ENCODE assay signal across 8 cellular contexts in genomic region chr11:441418-442274, GRCh38. TPM values are rescaled to one million over a fixed set of nuclear protein-coding genes. Genes with fewer than 3 reads are reported as not detected.
A peak's percentile ranks its signal among the peaks of the same experiment; 100 is the strongest.
DNase-seq lines count a peak whose midpoint lies in the region; ATAC-seq and TF ChIP-seq lines count a peak whose summit lies in the region.

Gene ANO9, minus strand, starts transcription at chr11:442011. Its CDS starts 85 bp downstream, at chr11:441926.

- no peak for TF ChIP-seq CTCF in WTC11 (IDR thresholded peaks at IDR 0.05)
- TF ChIP-seq CTCF in spleen (IDR thresholded peaks at IDR 0.05 in 8 of 11, conservative IDR thresholded peaks at IDR 0.05 in 3 of 11), result no peak
- no peak for TF ChIP-seq CTCF in ascending aorta (IDR thresholded peaks at IDR 0.05)

- H3K4me1 Mint-ChIP-seq in WTC11, result peaks cover 7% of the 10 kb centered on the region

- H3K27me3 Mint-ChIP-seq in WTC11 (ENCODE audit: low read depth), result no peaks in the 10 kb centered on the region; the same call in 1 of the 2 replicates

- no peak within 1 kb of the TSS for H2AFZ ChIP-seq in Karpas-422 (ENCODE audit: low read length)

- H3K9me3 Mint-ChIP-seq in WTC11, result peaks cover 5% of the 10 kb centered on the region

- DNase-seq in GM19240 (ENCODE audit: insufficient read length, low spot score) (peak; percentile 86), Karpas-422 (peak; percentile 56), WTC11 (ENCODE audit: low spot score) (peak; percentile 65), spleen (peak; percentile 89), middle frontal gyrus (ENCODE audit: extremely low spot score, low spot score) (no peak), ascending aorta (ENCODE audit: low spot score in 2 of 2) (no peak), NK-92 (lab: John Stamatoyannopoulos, UW; ENCODE audit: unreplicated experiment) (no peak)
- DNase-seq in effector CD8-positive, alpha-beta T cell (lab: John Stamatoyannopoulos, UW), result peak; percentile 51

- peak within 1 kb of the TSS; percentile 38 for H3K4me2 ChIP-seq in Karpas-422 (ENCODE audit: low read depth, low read length, poor library complexity, severe bottlenecking)

- no peak within 1 kb of the TSS for H3K27ac Mint-ChIP-seq in WTC11

- 8 to 37% (median 22%) methylated on average over 14 to 35 of the region's 35 CpGs for WGBS in spleen, 5 donors

- intact Hi-C loops in spleen (cut with DNase I; ENCODE audit: low total_unique reads) (no loop called here), ascending aorta (cut with DNase I) (no loop called here)

- H3K36me3 ChIP-seq in Karpas-422 (ENCODE audit: insufficient read depth, low read length) (no peaks in the 10 kb centered on the region), spleen (no peaks in the 10 kb centered on the region), ascending aorta (no peaks in the 10 kb centered on the region)

- peak within 1 kb of the TSS; percentile 43; the same call in 1 of the 2 replicates for H3K9ac ChIP-seq in Karpas-422 (ENCODE audit: low read length)

- peak within 1 kb of the TSS; percentile 51 for H3K4me3 Mint-ChIP-seq in WTC11

- POLR2A ChIA-PET in WTC11 (lab: Charles Lee), result no interaction called here

- H3K9me3 ChIP-seq in Karpas-422 (ENCODE audit: low read length) (no peaks in the 10 kb centered on the region), spleen (no peaks in the 10 kb centered on the region), ascending aorta (no peaks in the 10 kb centered on the region)

- H3K27me3 ChIP-seq in Karpas-422 (ENCODE audit: low read length) (no peaks in the 10 kb centered on the region), spleen (replicated peaks in 1 of 7) (peaks cover 0 to 35% (median 15%) of the 10 kb centered on the region in 7 donors), ascending aorta (no peaks in the 10 kb centered on the region)

- H3K4me1 ChIP-seq in Karpas-422 (ENCODE audit: low read length), result no peaks in the 10 kb centered on the region
- peaks cover 0 to 40% (median 16%) of the 10 kb centered on the region in 6 donors for H3K4me1 ChIP-seq in spleen
- no peaks in the 10 kb centered on the region for H3K4me1 ChIP-seq in ascending aorta

- no peak within 1 kb of the TSS for H3K27ac ChIP-seq in Karpas-422 (ENCODE audit: low read length)
- peak within 1 kb of the TSS in 5 of 8 donors; percentile 31 to 76 (median 66) for H3K27ac ChIP-seq in spleen
- no peak within 1 kb of the TSS for H3K27ac ChIP-seq in ascending aorta

- CTCF ChIA-PET in WTC11 (lab: Charles Lee), result interaction anchor here (0.7 to 2.4 kb wide), 6 partner anchors 27 to 191 kb away, joined by 3 to 9 read pairs (median 4); partner anchors contain the start of gene SIGIRR

- H3K9me2 ChIP-seq in Karpas-422 (replicated peaks; ENCODE audit: insufficient read depth, low read length), result no peaks in the 10 kb centered on the region

- H3K4me3 ChIP-seq in Karpas-422 (ENCODE audit: low read length) (peak within 1 kb of the TSS; percentile 38; the same call in 1 of the 2 replicates), spleen (peak within 1 kb of the TSS in 7 of 8 donors; percentile 23 to 73 (median 37)), ascending aorta (no peak within 1 kb of the TSS)

- no peaks in the 10 kb centered on the region for H4K20me1 ChIP-seq in Karpas-422 (ENCODE audit: insufficient read depth, low read depth, low read length)

- no peaks in the 10 kb centered on the region for H3K79me2 ChIP-seq in Karpas-422 (ENCODE audit: low read length)

- ATAC-seq in WTC11, result peak; percentile 83

- H3K36me3 Mint-ChIP-seq in WTC11, result peaks cover 4% of the 10 kb centered on the region; the same call in 1 of the 2 replicates

- TF ChIP-seq POLR2A in spleen (IDR thresholded peaks at IDR 0.05), result no peak

TF ChIP-seq in WTC11, 78 proteins besides CTCF, POLR2A, EP300 and RAD21:
- TF ChIP-seq NFE2L1 (CRISPR knock-in tag; IDR thresholded peaks at IDR 0.05) (no peak), PRDM15 (CRISPR knock-in tag; IDR thresholded peaks at IDR 0.05) (no peak), ZNF232 (CRISPR knock-in tag; IDR thresholded peaks at IDR 0.05) (no peak), ZNF121 (CRISPR knock-in tag; IDR thresholded peaks at IDR 0.05) (no peak), CREB1 (CRISPR knock-in tag; IDR thresholded peaks at IDR 0.05) (no peak), RELA (CRISPR knock-in tag; IDR thresholded peaks at IDR 0.05; ENCODE audit: borderline replicate concordance) (no peak), KAT7 (CRISPR knock-in tag; IDR thresholded peaks at IDR 0.05; ENCODE audit: borderline replicate concordance) (no peak), ERG (CRISPR knock-in tag; IDR thresholded peaks at IDR 0.05) (no peak), PREB (CRISPR knock-in tag; IDR thresholded peaks at IDR 0.05; ENCODE audit: borderline replicate concordance) (no peak), TEAD1 (CRISPR knock-in tag; IDR thresholded peaks at IDR 0.05) (no peak), ZNF512 (CRISPR knock-in tag; IDR thresholded peaks at IDR 0.05; ENCODE audit: borderline replicate concordance) (no peak)
TF ChIP-seq in WTC11: peak in this region for 0.

RNA-seq across cellular contexts. Expression of gene ANO9, which starts in this region (rescaled TPM):
- 1.4 and 2.2 TPM in 2 replicates for total RNA-seq in Karpas-422 (2014; rRNA removed; shearing (Covaris generic); ENCODE audit: low replicate concordance)
- total RNA-seq in WTC11 (2021) (13.2 to 17.6 TPM (median 16.6 TPM) in 3 replicates), spleen (10 to 100 TPM; 10.2 to 34.5 (median 25.9) TPM), ascending aorta (4.0 TPM)
- 10 to 100 TPM; 32.7 to 53.8 (median 50.3) TPM for polyA plus RNA-seq in spleen

Comparison
In these comparisons a context has a peak if more than half of its experiments do, and no peak if none do; other contexts are left out.
1. DNase-seq: peak in GM19240 (single experiment), Karpas-422 (single experiment), WTC11 (single experiment), effector CD8-positive, alpha-beta T cell (single experiment) and spleen (single experiment); none in middle frontal gyrus (single experiment), ascending aorta (0 of 2) and NK-92 (single experiment).
2. H3K27ac ChIP-seq: peak in spleen (5 of 8); none in Karpas-422 (single experiment) and ascending aorta (0 of 2).
3. H3K4me3 ChIP-seq: peak in Karpas-422 (single experiment) and spleen (7 of 8); none in ascending aorta (0 of 2).